Comparison of ENCODE assay signal across 13 cellular contexts in genomic region chr7:43535810-43536585, GRCh38. TPM values are rescaled to one million over a fixed set of nuclear protein-coding genes. Genes with fewer than 3 reads are reported as not detected.
A peak's percentile ranks its signal among the peaks of the same experiment; 100 is the strongest.
DNase-seq lines count a peak whose midpoint lies in the region; ATAC-seq, FAIRE-seq and TF ChIP-seq lines count a peak whose summit lies in the region.
"Had no signal": no experiment of that assay in that cellular context is flagged by ENCODE, and none has a peak within 500 bp of the region (broad histone marks: within the 10 kb centered on the region; RNA-seq: fewer than 3 reads in every experiment).

No MANE protein-coding gene starts in this region.

- intact Hi-C loops in lower lobe of right lung (cut with DNase I), result no loop called here

- H3K9me3 ChIP-seq in lower lobe of right lung, result no peaks in the 10 kb centered on the region
- H3K9me3 ChIP-seq: sigmoid colon had no signal

- H3K27me3 ChIP-seq in lower lobe of right lung (ENCODE audit: low read depth), result no peaks in the 10 kb centered on the region
- H3K27me3 ChIP-seq: sigmoid colon had no signal

- peak; percentile 62 for DNase-seq in ACHN
- peak; percentile 76 for DNase-seq in HTR-8/SVneo (ENCODE audit: insufficient read length, low spot score)
- DNase-seq in astrocyte of the cerebellum (ENCODE audit: low read depth), result peak; percentile 94
- DNase-seq in iris pigment epithelial cell (ENCODE audit: low read depth), result peak; percentile 97
- DNase-seq in T-helper 2 cell, result no peak
- DNase-seq in coronary artery (ENCODE audit: low spot score), result no peak
- no peak for DNase-seq in lower lobe of right lung
- DNase-seq: AML-193; NCI-H524 treated with DMSO at 0.1 percent for 48 hours; sigmoid colon; stimulated activated CD8-positive, alpha-beta memory T cell treated with anti-CD3 and anti-CD28 coated beads, Interleukin-4, amount 100 ng/mL, for 48 hours; T-cell had no signal

- ATAC-seq in lower lobe of right lung, result no peak
- ATAC-seq in GM21717 (IDR thresholded peaks at IDR 0.05; ENCODE audit: unreplicated experiment), result no peak
- ATAC-seq: T-cell had no signal

- H3K27ac ChIP-seq in coronary artery (peak overlapping the region in 1 of 2 donors; percentile 19), lower lobe of right lung (no peak overlapping the region)

- in situ Hi-C loops in ACHN (cut with HindIII; ENCODE audit: low pct_ligation_motif_present, low pct_unique_long_range_greater_than_20kb, low sequenced_read_pairs) (no loop called here), astrocyte of the cerebellum (cut with HindIII; ENCODE audit: low sequenced_read_pairs) (no loop called here)

- no peaks in the 10 kb centered on the region for H3K36me3 ChIP-seq in lower lobe of right lung
- H3K36me3 ChIP-seq: sigmoid colon had no signal

- TF ChIP-seq CTCF in astrocyte of the cerebellum (IDR thresholded peaks at IDR 0.05; ENCODE audit: low read depth, low read length, missing control alignments) (no peak), coronary artery (IDR thresholded peaks at IDR 0.05) (no peak), lower lobe of right lung (IDR thresholded peaks at IDR 0.05) (no peak)

- H3K4me3 ChIP-seq in astrocyte of the cerebellum (ENCODE audit: low read depth, low read length), result no peak overlapping the region
- no peak overlapping the region for H3K4me3 ChIP-seq in coronary artery
- no peak overlapping the region for H3K4me3 ChIP-seq in lower lobe of right lung
- H3K4me3 ChIP-seq: sigmoid colon had no signal

- no peaks in the 10 kb centered on the region for H3K4me1 ChIP-seq in lower lobe of right lung

- no peak for FAIRE-seq in HTR-8/SVneo (lab: Jason Lieb, UNC)

RNA-seq across cellular contexts. Expression of gene STK17A, which starts 46.9 kb away (rescaled TPM):
- total RNA-seq in lower lobe of right lung, result 27.1 TPM

Comparison
In these comparisons a context has a peak if more than half of its experiments do, and no peak if none do; other contexts are left out.
1. DNase-seq: peak in ACHN (single experiment), HTR-8/SVneo (single experiment), astrocyte of the cerebellum (single experiment) and iris pigment epithelial cell (single experiment); none in T-helper 2 cell (0 of 5), coronary artery (single experiment) and lower lobe of right lung (single experiment).